In the genomic region with DNA sequence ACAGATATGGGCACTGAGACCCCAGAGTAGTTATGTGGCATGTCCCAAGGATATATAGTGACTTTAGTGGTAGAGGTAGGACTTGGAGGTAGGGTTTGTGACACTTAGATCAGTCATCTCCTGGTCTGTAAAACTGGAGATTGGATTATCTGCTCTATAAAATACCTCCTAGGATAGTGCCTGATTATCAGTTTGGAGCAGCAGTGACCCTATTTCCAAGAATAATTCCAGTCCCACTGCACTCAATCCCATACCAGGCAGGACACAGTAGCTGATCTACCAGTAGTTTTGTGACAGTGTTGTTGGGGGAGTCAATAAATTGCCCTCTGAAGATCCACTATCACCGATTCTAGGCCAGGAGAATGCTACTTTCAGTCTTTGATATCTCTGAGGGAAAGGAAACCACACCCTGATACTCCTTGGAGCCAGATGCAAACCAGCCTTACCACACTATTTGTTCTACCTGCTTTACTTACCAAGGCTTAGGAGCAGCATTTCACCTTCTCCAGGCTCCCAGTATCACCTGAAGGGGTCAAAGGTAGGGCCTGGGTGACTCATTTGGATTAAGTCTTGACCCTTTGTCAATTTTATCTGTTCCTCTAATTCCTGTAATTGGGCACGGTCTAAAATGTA, we compare ENCODE assay signal across 20 cellular contexts. TPM values are rescaled to one million over a fixed set of nuclear protein-coding genes. Genes with fewer than 3 reads are reported as not detected.
DNase-seq lines count a peak whose midpoint lies in the region; ATAC-seq, FAIRE-seq and TF ChIP-seq lines count a peak whose summit lies in the region.
"Had no signal": no experiment of that assay in that cellular context is flagged by ENCODE, and none has a peak within 500 bp of the region (broad histone marks: within the 10 kb centered on the region; RNA-seq: fewer than 3 reads in every experiment).

No MANE protein-coding gene starts in this region.

- no peak for TF ChIP-seq CTCF in CD8-positive, alpha-beta T cell (IDR thresholded peaks at IDR 0.05)
- no peak for TF ChIP-seq CTCF in mesothelial cell of epicardium (IDR thresholded peaks at IDR 0.05; ENCODE audit: unreplicated experiment)

- no peak for DNase-seq in T-helper 2 cell treated with Interferon-gamma antibody and Interleukin-4, amounts not matched to agents 5 μg/mL and 100 μg/mL, for 36 hours (ENCODE audit: low spot score)
- DNase-seq in T-helper 2 cell (no peak), left lobe of liver (ENCODE audit: low spot score) (no peak), NCI-H748 treated with DMSO at 0.1 percent for 48 hours (lab: John Stamatoyannopoulos, UW) (no peak), HTR-8/SVneo (ENCODE audit: insufficient read length, low spot score) (no peak), mesothelial cell of epicardium (ENCODE audit: low spot score in 2 of 2, unreplicated experiment in 2 of 2) (no peak)
- no peak for DNase-seq in CD8-positive, alpha-beta T cell
- DNase-seq: activated CD4-positive, CD25-positive, alpha-beta regulatory T cell treated with anti-CD3 and anti-CD28 coated beads, Interleukin-2, amount 50 U/mL, for 72 hours; activated naive CD4-positive, alpha-beta T cell treated with anti-CD3 and anti-CD28 coated beads for 36 hours; NCI-H1417 treated with DMSO at 0.1 percent for 48 hours; NCI-H774; stimulated activated CD4-positive, alpha-beta T cell treated with anti-CD3 and anti-CD28 coated beads, Interleukin-4, amount 100 ng/mL, for 4 hours; substantia nigra had no signal

- H3K27me3 ChIP-seq in CD8-positive, alpha-beta T cell (ENCODE audit: insufficient read depth, low read length) = no peaks in the 10 kb centered on the region

- peaks cover 15% of the 10 kb centered on the region for H3K36me3 ChIP-seq in CD8-positive, alpha-beta T cell (ENCODE audit: insufficient read depth, low read length)

- H3K4me1 Mint-ChIP-seq in T-helper 2 cell treated with Interferon-gamma antibody and Interleukin-4, amounts not matched to agents 5 μg/mL and 100 μg/mL, for 36 hours (ENCODE audit: low read depth) = peaks cover 26% of the 10 kb centered on the region
- H3K4me1 Mint-ChIP-seq in CD8-positive, alpha-beta T cell (ENCODE audit: low read depth) = peaks cover 67% of the 10 kb centered on the region
- H3K4me1 Mint-ChIP-seq in activated naive CD8-positive, alpha-beta T cell (ENCODE audit: low read depth) = peaks cover 64% of the 10 kb centered on the region
- H3K4me1 Mint-ChIP-seq in mesothelial cell of epicardium = peaks cover 21% of the 10 kb centered on the region

- H3K27ac ChIP-seq in CD8-positive, alpha-beta T cell (ENCODE audit: low read depth, low read length) = no peak overlapping the region
- H3K27ac ChIP-seq: 22Rv1, PC-9 had no signal

- peak overlapping the region; percentile 2 for H3K4me3 Mint-ChIP-seq in T-helper 2 cell treated with Interferon-gamma antibody and Interleukin-4, amounts not matched to agents 5 μg/mL and 100 μg/mL, for 36 hours
- H3K4me3 Mint-ChIP-seq in CD8-positive, alpha-beta T cell = no peak overlapping the region
- H3K4me3 Mint-ChIP-seq in activated naive CD8-positive, alpha-beta T cell = no peak overlapping the region
- no peak overlapping the region for H3K4me3 Mint-ChIP-seq in mesothelial cell of epicardium
- H3K4me3 Mint-ChIP-seq: activated naive CD4-positive, alpha-beta T cell treated with anti-CD3 and anti-CD28 coated beads for 36 hours had no signal

- FAIRE-seq in HTR-8/SVneo (lab: Jason Lieb, UNC) = no peak
- FAIRE-seq: colon, endothelial cell of umbilical vein, frontal cortex, urothelium cell line had no signal

- no peaks in the 10 kb centered on the region for H3K9me3 Mint-ChIP-seq in T-helper 2 cell treated with Interferon-gamma antibody and Interleukin-4, amounts not matched to agents 5 μg/mL and 100 μg/mL, for 36 hours
- no peaks in the 10 kb centered on the region for H3K9me3 Mint-ChIP-seq in CD8-positive, alpha-beta T cell
- H3K9me3 Mint-ChIP-seq in activated naive CD8-positive, alpha-beta T cell (ENCODE audit: low read depth) = no peaks in the 10 kb centered on the region
- no peaks in the 10 kb centered on the region for H3K9me3 Mint-ChIP-seq in mesothelial cell of epicardium
- H3K9me3 Mint-ChIP-seq: activated naive CD4-positive, alpha-beta T cell treated with anti-CD3 and anti-CD28 coated beads for 36 hours had no signal

- peaks cover 43% of the 10 kb centered on the region for H3K36me3 Mint-ChIP-seq in T-helper 2 cell treated with Interferon-gamma antibody and Interleukin-4, amounts not matched to agents 5 μg/mL and 100 μg/mL, for 36 hours (ENCODE audit: low read depth)
- H3K36me3 Mint-ChIP-seq in CD8-positive, alpha-beta T cell = peaks cover 75% of the 10 kb centered on the region
- no peaks in the 10 kb centered on the region for H3K36me3 Mint-ChIP-seq in activated naive CD8-positive, alpha-beta T cell
- peaks cover 33% of the 10 kb centered on the region for H3K36me3 Mint-ChIP-seq in mesothelial cell of epicardium

- CTCF ChIA-PET in CD8-positive, alpha-beta T cell (lab: Charles Lee) = interaction anchor here (8.9 kb wide), 1 partner anchor 62 kb away, joined by 82 read pairs; no protein-coding TSS in a partner anchor

- intact Hi-C loops in CD8-positive, alpha-beta T cell (cut with DNase I, micrococcal nuclease) = no loop called here

- no peaks in the 10 kb centered on the region for H3K9me3 ChIP-seq in CD8-positive, alpha-beta T cell (ENCODE audit: low read length)

- no peak overlapping the region for H3K4me3 ChIP-seq in CD8-positive, alpha-beta T cell (ENCODE audit: low read depth, low read length)
- H3K4me3 ChIP-seq: PC-9 had no signal

- POLR2A ChIA-PET in CD8-positive, alpha-beta T cell (lab: Charles Lee) = interaction anchor here (1.9 kb wide), 1 partner anchor 61 kb away, joined by 4 read pairs; no protein-coding TSS in a partner anchor

- H3K27me3 Mint-ChIP-seq in T-helper 2 cell treated with Interferon-gamma antibody and Interleukin-4, amounts not matched to agents 5 μg/mL and 100 μg/mL, for 36 hours (ENCODE audit: low read depth) = no peaks in the 10 kb centered on the region
- H3K27me3 Mint-ChIP-seq in CD8-positive, alpha-beta T cell (ENCODE audit: low read depth) = no peaks in the 10 kb centered on the region
- H3K27me3 Mint-ChIP-seq in activated naive CD8-positive, alpha-beta T cell = no peaks in the 10 kb centered on the region
- H3K27me3 Mint-ChIP-seq in mesothelial cell of epicardium (ENCODE audit: low read depth) = no peaks in the 10 kb centered on the region

- peak overlapping the region; percentile 44 for H3K27ac Mint-ChIP-seq in T-helper 2 cell treated with Interferon-gamma antibody and Interleukin-4, amounts not matched to agents 5 μg/mL and 100 μg/mL, for 36 hours
- H3K27ac Mint-ChIP-seq in CD8-positive, alpha-beta T cell = peak overlapping the region; percentile 15
- H3K27ac Mint-ChIP-seq in activated naive CD8-positive, alpha-beta T cell = peak overlapping the region; percentile 76
- no peak overlapping the region for H3K27ac Mint-ChIP-seq in mesothelial cell of epicardium
- H3K27ac Mint-ChIP-seq: activated naive CD4-positive, alpha-beta T cell treated with anti-CD3 and anti-CD28 coated beads for 36 hours had no signal

- H3K4me1 ChIP-seq in CD8-positive, alpha-beta T cell (ENCODE audit: insufficient read depth, low read length) = peaks cover 5% of the 10 kb centered on the region

- no peak for ATAC-seq in CD8-positive, alpha-beta T cell
- ATAC-seq in left lobe of liver = peak; percentile 19

RNA-seq across cellular contexts. Expression of gene KMT2E, which starts 30.6 kb away (rescaled TPM):
- total RNA-seq in CD8-positive, alpha-beta T cell = 100 to 1,000 TPM; 320 TPM
- total RNA-seq in left lobe of liver (22.9 TPM), mesothelial cell of epicardium (102 to 109 TPM (median 109 TPM) in 3 replicates)
